ENCODE assay signal across 9 cellular contexts in genomic region chr7:2560175-2560695, GRCh38. TPM values are rescaled to one million over a fixed set of nuclear protein-coding genes. Genes with fewer than 3 reads are reported as not detected.
A peak's percentile ranks its signal among the peaks of the same experiment; 100 is the strongest.
DNase-seq lines count a peak whose midpoint lies in the region; ATAC-seq and TF ChIP-seq lines count a peak whose summit lies in the region.
"Had no signal": no experiment of that assay in that cellular context is flagged by ENCODE, and none has a peak within 500 bp of the region (broad histone marks: within the 10 kb centered on the region; RNA-seq: fewer than 3 reads in every experiment).

No MANE protein-coding gene starts in this region.

- peak overlapping the region; percentile 90 for H3K9ac ChIP-seq in adipocyte (ENCODE audit: low read length)

- CTCF ChIA-PET in HEK293 (lab: Yijun Ruan, JAX): interaction anchor here (0.7 kb wide), 1 partner anchor 80 kb away, joined by 3 read pairs; no protein-coding TSS in a partner anchor
- CTCF ChIA-PET in naive thymus-derived CD4-positive, alpha-beta T cell (lab: Charles Lee): no interaction called here

- DNase-seq in AG09319 (ENCODE audit: extremely low read depth, low read depth) (no peak), adipocyte (ENCODE audit: low read depth) (peak; percentile 25), left colon (no peak), NCI-H1694 (lab: John Stamatoyannopoulos, UW) (no peak)
- DNase-seq in naive thymus-derived CD4-positive, alpha-beta T cell: no peak
- no peak for DNase-seq in activated CD8-positive, alpha-beta memory T cell treated with anti-CD3 and anti-CD28 coated beads, Interleukin-2, amount 50 U/mL, for 4 hours
- DNase-seq: NCI-H1930 had no signal

- peaks cover 7 to 26% (median 21%) of the 10 kb centered on the region in 7 donors for H3K4me1 Mint-ChIP-seq in naive thymus-derived CD4-positive, alpha-beta T cell

- H3K27ac Mint-ChIP-seq in naive thymus-derived CD4-positive, alpha-beta T cell: no peak overlapping the region

- H3K27me3 ChIP-seq in adipocyte (replicated peaks; ENCODE audit: control insufficient read depth, insufficient read depth, low read length): no peaks in the 10 kb centered on the region
- no peaks in the 10 kb centered on the region for H3K27me3 ChIP-seq in naive thymus-derived CD4-positive, alpha-beta T cell (ENCODE audit: control insufficient read depth in 2 of 2, insufficient read depth in 2 of 2, low read length in 2 of 2)

- no peaks in the 10 kb centered on the region for H3K9me3 Mint-ChIP-seq in naive thymus-derived CD4-positive, alpha-beta T cell

- intact Hi-C loops in naive thymus-derived CD4-positive, alpha-beta T cell (cut with micrococcal nuclease): no loop called here
- intact Hi-C loops in left colon (cut with DNase I, micrococcal nuclease): no loop called here

- ATAC-seq in naive thymus-derived CD4-positive, alpha-beta T cell: no peak
- ATAC-seq in left colon (no peak), HG03439 (IDR thresholded peaks at IDR 0.05; ENCODE audit: unreplicated experiment) (no peak)

- H3K9me3 ChIP-seq in HEK293 (ENCODE audit: control insufficient read depth, insufficient read depth, low read depth, low read length): no peaks in the 10 kb centered on the region
- H3K9me3 ChIP-seq in adipocyte (ENCODE audit: control insufficient read depth, low read length): no peaks in the 10 kb centered on the region
- H3K9me3 ChIP-seq in naive thymus-derived CD4-positive, alpha-beta T cell (ENCODE audit: control insufficient read depth in 2 of 3, low read length in 3 of 3): no peaks in the 10 kb centered on the region

- H3K4me3 ChIP-seq in HEK293 (ENCODE audit: low read depth, low read length) (peak overlapping the region; percentile 71; the same call in 1 of the 2 replicates), adipocyte (ENCODE audit: low read length) (peak overlapping the region; percentile 92)
- H3K4me3 ChIP-seq in naive thymus-derived CD4-positive, alpha-beta T cell (ENCODE audit: low read length): no peak overlapping the region

- POLR2A ChIA-PET in HEK293 (lab: Yijun Ruan, JAX): no interaction called here
- POLR2A ChIA-PET in naive thymus-derived CD4-positive, alpha-beta T cell (lab: Charles Lee): interaction anchor here (0.6 to 1.1 kb wide), 5 partner anchors 37 to 397 kb away, joined by 3 to 5 read pairs (median 3); no protein-coding TSS in a partner anchor

- TF ChIP-seq CTCF in AG09319 (IDR thresholded peaks at IDR 0.05; ENCODE audit: low read depth, low read length) (peak; percentile 29), HEK293 (tag by site-specific recombination; IDR thresholded peaks at IDR 0.05) (no peak)

- H3K27me3 Mint-ChIP-seq in naive thymus-derived CD4-positive, alpha-beta T cell: no peaks in the 10 kb centered on the region

- H3K4me3 Mint-ChIP-seq in naive thymus-derived CD4-positive, alpha-beta T cell: peak overlapping the region; percentile 41 to 89 (median 74)

- H3K4me1 ChIP-seq in HEK293 (ENCODE audit: control insufficient read depth, insufficient read depth, low read length) (no peaks in the 10 kb centered on the region), adipocyte (ENCODE audit: control insufficient read depth, insufficient read depth, low read length) (peaks cover 14% of the 10 kb centered on the region)
- peaks cover 0 to 11% of the 10 kb centered on the region in 2 donors for H3K4me1 ChIP-seq in naive thymus-derived CD4-positive, alpha-beta T cell (ENCODE audit: control insufficient read depth in 2 of 2, insufficient read depth in 2 of 2, low read length in 2 of 2)

- H3K36me3 ChIP-seq in HEK293 (ENCODE audit: control insufficient read depth in 2 of 2, insufficient read depth in 1 of 2, low read length in 2 of 2): peaks cover 4 to 6% of the 10 kb centered on the region in 2 experiments; a peak in 2 of 3 replicates
- H3K36me3 ChIP-seq in adipocyte (ENCODE audit: control insufficient read depth, insufficient read depth, low read length, severe bottlenecking): no peaks in the 10 kb centered on the region
- peaks cover 0 to 3% (median 0%) of the 10 kb centered on the region in 3 experiments for H3K36me3 ChIP-seq in naive thymus-derived CD4-positive, alpha-beta T cell (ENCODE audit: control insufficient read depth in 2 of 3, insufficient read depth in 3 of 3, low read length in 3 of 3)

- H3K27ac ChIP-seq in HEK293 (ENCODE audit: extremely low read depth, low read depth, low read length): no peak overlapping the region
- H3K27ac ChIP-seq in naive thymus-derived CD4-positive, alpha-beta T cell (ENCODE audit: low read depth, low read length): no peak overlapping the region

- peaks cover 0 to 4% (median 0%) of the 10 kb centered on the region in 5 donors for H3K36me3 Mint-ChIP-seq in naive thymus-derived CD4-positive, alpha-beta T cell

TF ChIP-seq in HEK293, 187 proteins besides CTCF, POLR2A, EP300 and RAD21:
- TF ChIP-seq ZBTB20 (tag by site-specific recombination; IDR thresholded peaks at IDR 0.05) (no peak), ZNF423 (tag by site-specific recombination; IDR thresholded peaks at IDR 0.05) (no peak), SCRT1 (tag by site-specific recombination; IDR thresholded peaks at IDR 0.05; ENCODE audit: borderline replicate concordance) (no peak), ZNF211 (tag by site-specific recombination; IDR thresholded peaks at IDR 0.05; ENCODE audit: low read depth) (no peak), ZSCAN23 (tag by site-specific recombination; IDR thresholded peaks at IDR 0.05) (no peak), ZNF18 (tag by site-specific recombination; IDR thresholded peaks at IDR 0.05) (no peak), ZNF221 (tag by site-specific recombination; IDR thresholded peaks at IDR 0.05; ENCODE audit: borderline replicate concordance) (no peak)

RNA-seq across cellular contexts. Expression of gene IQCE, which starts 1.5 kb away (rescaled TPM):
- 10 to 100 TPM in 1 of 5 experiments, 1 to 10 TPM in 4; 4.8 to 10.4 (median 7.5) TPM for total RNA-seq in naive thymus-derived CD4-positive, alpha-beta T cell
- polyA plus RNA-seq in naive thymus-derived CD4-positive, alpha-beta T cell: 1 to 10 TPM; 1.6 to 1.9 TPM
- total RNA-seq in left colon: 10 to 100 TPM; 28.5 to 30.5 TPM

RNA-seq across cellular contexts. Expression of gene BRAT1, which starts 4.9 kb away (rescaled TPM):
- total RNA-seq in naive thymus-derived CD4-positive, alpha-beta T cell: 10 to 100 TPM; 24.6 to 45.5 (median 37.0) TPM
- 10 to 100 TPM; 23.4 to 58.9 TPM for polyA plus RNA-seq in naive thymus-derived CD4-positive, alpha-beta T cell
- total RNA-seq in left colon: 10 to 100 TPM; 21.8 to 21.9 TPM

RNA-seq across cellular contexts. Expression of gene LFNG, which starts 40.7 kb away (rescaled TPM):
- 100 to 1,000 TPM; 114 to 246 (median 151) TPM for total RNA-seq in naive thymus-derived CD4-positive, alpha-beta T cell
- 1 to 10 TPM; 1.2 to 2.3 TPM for polyA plus RNA-seq in naive thymus-derived CD4-positive, alpha-beta T cell
- 10 to 100 TPM; 48.3 to 70.1 TPM for total RNA-seq in left colon
